In the genomic region with DNA sequence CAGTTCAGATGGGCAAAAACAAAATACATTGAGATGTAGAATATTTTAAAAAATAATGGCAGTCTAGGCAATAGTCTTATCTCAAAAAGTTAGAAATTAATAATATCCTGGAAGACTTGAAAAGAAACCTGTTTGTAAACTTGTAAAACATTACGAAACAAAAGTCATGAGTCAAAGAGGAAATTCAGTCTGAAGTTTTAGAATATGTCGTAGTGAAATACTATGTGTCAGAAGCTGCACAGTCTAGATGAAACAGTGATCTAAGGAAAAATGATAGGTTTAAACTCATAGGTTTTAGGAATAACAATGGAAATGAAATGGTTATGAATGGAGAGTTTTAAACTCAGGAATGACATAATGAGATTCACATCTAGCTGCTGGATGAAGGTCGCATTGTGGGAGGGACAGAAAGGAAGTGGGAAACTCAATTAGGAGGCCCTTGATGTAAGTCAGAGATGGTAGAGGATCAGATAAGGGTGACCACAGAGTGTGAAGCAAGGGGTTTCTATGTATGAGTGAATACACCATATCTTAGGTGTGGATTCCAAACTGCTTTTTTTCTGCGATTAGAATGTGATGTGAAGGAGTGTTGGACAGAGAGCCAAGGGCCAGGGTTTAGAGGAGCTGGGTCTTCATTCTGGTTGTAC, we compare ENCODE assay signal across 2 cellular contexts.
TF ChIP-seq lines count a peak whose summit lies in the region.

No MANE protein-coding gene starts in this region.

TF ChIP-seq in A549, 52 proteins besides CTCF, POLR2A, EP300 and RAD21:
- TF ChIP-seq, protein P1, sequence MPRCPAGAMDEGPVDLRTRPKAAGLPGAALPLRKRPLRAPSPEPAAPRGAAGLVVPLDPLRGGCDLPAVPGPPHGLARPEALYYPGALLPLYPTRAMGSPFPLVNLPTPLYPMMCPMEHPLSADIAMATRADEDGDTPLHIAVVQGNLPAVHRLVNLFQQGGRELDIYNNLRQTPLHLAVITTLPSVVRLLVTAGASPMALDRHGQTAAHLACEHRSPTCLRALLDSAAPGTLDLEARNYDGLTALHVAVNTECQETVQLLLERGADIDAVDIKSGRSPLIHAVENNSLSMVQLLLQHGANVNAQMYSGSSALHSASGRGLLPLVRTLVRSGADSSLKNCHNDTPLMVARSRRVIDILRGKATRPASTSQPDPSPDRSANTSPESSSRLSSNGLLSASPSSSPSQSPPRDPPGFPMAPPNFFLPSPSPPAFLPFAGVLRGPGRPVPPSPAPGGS (IDR thresholded peaks at IDR 0.05): no peak
- TF ChIP-seq FOSB (CRISPR knock-in tag; IDR thresholded peaks at IDR 0.05) (no peak), CBX8 (IDR thresholded peaks at IDR 0.05) (no peak), RARB (CRISPR knock-in tag; IDR thresholded peaks at IDR 0.05) (no peak), HOXA7 (CRISPR knock-in tag; IDR thresholded peaks at IDR 0.05) (no peak)

TF ChIP-seq in SK-N-SH, 30 proteins besides CTCF, POLR2A, EP300 and RAD21 (continued from another document):
- no peak for TF ChIP-seq NRF1 (IDR thresholded peaks at IDR 0.05; ENCODE audit: low read depth, low read length)
- TF ChIP-seq TCF12 (IDR thresholded peaks at IDR 0.05): no peak
- no peak for TF ChIP-seq MEF2A (IDR thresholded peaks at IDR 0.05; ENCODE audit: borderline replicate concordance, low read depth)
- TF ChIP-seq FOXJ3 (CRISPR knock-in tag; IDR thresholded peaks at IDR 0.05): no peak
- TF ChIP-seq NFIC (IDR thresholded peaks at IDR 0.05; ENCODE audit: borderline replicate concordance): no peak
- no peak for TF ChIP-seq TAF1 (IDR thresholded peaks at IDR 0.05; ENCODE audit: borderline replicate concordance, low read depth, low read length)
